ENCODE assay signal across 8 cellular contexts in the genomic region with DNA sequence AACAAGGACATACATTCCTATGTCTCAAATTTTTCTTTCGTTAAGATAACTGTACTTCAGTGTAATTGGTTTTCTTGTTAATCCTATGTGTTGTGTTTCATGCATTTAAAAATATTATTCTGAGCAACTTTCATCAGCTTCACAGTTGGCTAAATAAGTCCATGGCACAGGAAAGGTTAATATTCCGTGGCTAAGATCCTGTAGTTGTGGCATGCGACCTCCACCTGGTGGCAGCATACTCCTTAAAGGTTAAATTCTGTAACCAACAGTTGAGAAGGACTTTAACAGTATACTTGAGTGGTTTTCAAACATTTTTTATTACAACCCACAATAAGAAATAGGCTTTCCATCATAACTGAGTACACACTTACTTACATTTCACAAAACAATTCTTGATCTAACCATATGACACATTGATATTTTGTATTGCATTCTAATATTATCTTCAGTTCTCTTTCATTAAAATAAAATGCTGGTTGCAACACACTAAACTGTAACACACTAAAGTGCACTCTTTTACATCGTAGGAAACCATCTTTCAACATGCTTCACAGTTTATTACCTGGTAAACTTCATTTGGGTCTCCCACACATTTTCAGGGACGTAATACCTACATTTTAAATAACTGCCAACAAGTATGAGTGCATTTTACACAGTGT.
DNase-seq lines count a peak whose midpoint lies in the region; ATAC-seq, FAIRE-seq and TF ChIP-seq lines count a peak whose summit lies in the region.

No MANE protein-coding gene starts in this region.

- ATAC-seq in GM18867 (IDR thresholded peaks at IDR 0.05; ENCODE audit: unreplicated experiment): peak; percentile 58
- ATAC-seq in GM18505 (IDR thresholded peaks at IDR 0.05; ENCODE audit: unreplicated experiment): no peak

- H3K27me3 ChIP-seq in OCI-LY1 (ENCODE audit: insufficient read depth, low read length) (no peaks in the 10 kb centered on the region), astrocyte (ENCODE audit: insufficient read depth, low read length) (no peaks in the 10 kb centered on the region), iPS DF 6.9 (ENCODE audit: control insufficient read depth, insufficient read depth, low read length) (no peaks in the 10 kb centered on the region)

- H3K4me1 ChIP-seq in OCI-LY1 (ENCODE audit: insufficient read depth, low read length, severe bottlenecking) (peaks cover 18% of the 10 kb centered on the region), astrocyte (ENCODE audit: insufficient read depth, low read length) (peaks cover 30% of the 10 kb centered on the region), iPS DF 6.9 (ENCODE audit: control insufficient read depth, insufficient read depth, low read length) (peaks cover 7% of the 10 kb centered on the region)

- no peaks in the 10 kb centered on the region for H3K9me2 ChIP-seq in OCI-LY1 (ENCODE audit: low read depth, low read length)

- no peaks in the 10 kb centered on the region for H3K9me3 ChIP-seq in OCI-LY1 (ENCODE audit: low read length)
- no peaks in the 10 kb centered on the region for H3K9me3 ChIP-seq in astrocyte (ENCODE audit: insufficient read depth, low read depth, low read length)
- no peaks in the 10 kb centered on the region for H3K9me3 ChIP-seq in iPS DF 6.9 (ENCODE audit: control insufficient read depth, insufficient read depth, low read length)

- DNase-seq in CD14-positive monocyte (ENCODE audit: low spot score) (no peak), HUDEP-2 (lab: John Stamatoyannopoulos, UW; ENCODE audit: unreplicated experiment in 76 of 76) (peak in 46 of 76 experiments; percentile 4 to 63 (median 25)), astrocyte (ENCODE audit: low read depth) (peak; percentile 47), iPS DF 6.9 (ENCODE audit: low read depth, low spot score) (peak; percentile 45)
- peak; percentile 26 for DNase-seq in stimulated activated CD4-positive, alpha-beta T cell treated with anti-CD3 and anti-CD28 coated beads, Interleukin-12 subunit alpha, Interleukin-12 subunit beta, amount 100 ng/mL, for 4 hours

- no peaks in the 10 kb centered on the region for H3K79me2 ChIP-seq in OCI-LY1 (ENCODE audit: insufficient read depth, low read length)
- H3K79me2 ChIP-seq in astrocyte (ENCODE audit: insufficient read depth, low read length): no peaks in the 10 kb centered on the region

- H3K36me3 ChIP-seq in OCI-LY1 (ENCODE audit: insufficient read depth, low read length) (no peaks in the 10 kb centered on the region), astrocyte (ENCODE audit: insufficient read depth, low read length) (no peaks in the 10 kb centered on the region), iPS DF 6.9 (ENCODE audit: control insufficient read depth, insufficient read depth, low read length) (no peaks in the 10 kb centered on the region)

- no peak for TF ChIP-seq POLR2A in GM18505 (IDR thresholded peaks at IDR 0.05; ENCODE audit: borderline replicate concordance, extremely low read depth, insufficient read depth, insufficient read length)

- H3K27ac Mint-ChIP-seq in CD14-positive monocyte (no peak overlapping the region), astrocyte (ENCODE audit: unreplicated experiment) (no peak overlapping the region)

- H3K9ac ChIP-seq in OCI-LY1 (ENCODE audit: low read length): no peak overlapping the region
- no peak overlapping the region for H3K9ac ChIP-seq in astrocyte (ENCODE audit: low read length)

- H3K27ac ChIP-seq in OCI-LY1 (ENCODE audit: low read depth, low read length, poor library complexity, severe bottlenecking): no peak overlapping the region
- no peak overlapping the region for H3K27ac ChIP-seq in astrocyte (ENCODE audit: low read depth, low read length)
- H3K27ac ChIP-seq in iPS DF 6.9 (ENCODE audit: low read length): no peak overlapping the region

- FAIRE-seq in astrocyte (lab: Jason Lieb, UNC): peak; percentile 98

- H3K4me3 ChIP-seq in OCI-LY1 (ENCODE audit: low read depth, low read length, poor library complexity, severe bottlenecking) (no peak overlapping the region), astrocyte (ENCODE audit: insufficient read depth, low read depth, low read length) (no peak overlapping the region), iPS DF 6.9 (ENCODE audit: low read length) (no peak overlapping the region)

- H3K4me3 Mint-ChIP-seq in CD14-positive monocyte (no peak overlapping the region), astrocyte (ENCODE audit: unreplicated experiment) (no peak overlapping the region)

- H4K20me1 ChIP-seq in OCI-LY1 (ENCODE audit: insufficient read depth, low read length): no peaks in the 10 kb centered on the region
- H4K20me1 ChIP-seq in astrocyte (ENCODE audit: insufficient read depth, low read length): no peaks in the 10 kb centered on the region

- peaks cover 15% of the 10 kb centered on the region in 2 donors for H3K36me3 Mint-ChIP-seq in CD14-positive monocyte
- peaks cover under 1% of the 10 kb centered on the region for H3K36me3 Mint-ChIP-seq in astrocyte (ENCODE audit: low read depth, unreplicated experiment)

- intact Hi-C loops in CD14-positive monocyte (cut with micrococcal nuclease): no loop called here

- no peak overlapping the region for H2AFZ ChIP-seq in OCI-LY1 (ENCODE audit: low read length)
- no peak overlapping the region for H2AFZ ChIP-seq in astrocyte (ENCODE audit: low read depth, low read length)

- peaks cover 0 to 1% (median 0%) of the 10 kb centered on the region in 7 donors for H3K9me3 Mint-ChIP-seq in CD14-positive monocyte
- peaks cover 2% of the 10 kb centered on the region for H3K9me3 Mint-ChIP-seq in astrocyte (ENCODE audit: unreplicated experiment)

- H3K27me3 Mint-ChIP-seq in CD14-positive monocyte (ENCODE audit: low read depth in 3 of 3) (no peaks in the 10 kb centered on the region), astrocyte (ENCODE audit: low read depth, unreplicated experiment) (no peaks in the 10 kb centered on the region)

- H3K4me2 ChIP-seq in OCI-LY1 (ENCODE audit: low read length) (no peak overlapping the region), astrocyte (ENCODE audit: low read length) (no peak overlapping the region)

- H3F3A ChIP-seq in OCI-LY1 (ENCODE audit: insufficient read depth, low read length): no peaks in the 10 kb centered on the region

- peak; percentile 65 for TF ChIP-seq CTCF in CD14-positive monocyte (IDR thresholded peaks at IDR 0.05)
- TF ChIP-seq CTCF in OCI-LY1 (IDR thresholded peaks at IDR 0.05; ENCODE audit: low read length): peak; percentile 85
- TF ChIP-seq CTCF in astrocyte (IDR thresholded peaks at IDR 0.05; ENCODE audit: insufficient read depth, low read depth, low read length): peak; percentile 84

- no CpG with 5 or more reads among the region's 5 CpGs for WGBS in iPS DF 6.9 (ENCODE audit: insufficient coverage, insufficient read length)

- H3K4me1 Mint-ChIP-seq in CD14-positive monocyte: peaks cover 34% of the 10 kb centered on the region
- H3K4me1 Mint-ChIP-seq in astrocyte (ENCODE audit: low read depth, unreplicated experiment): peaks cover 71% of the 10 kb centered on the region
